3 cellular contexts compared by ENCODE assay signal in the genomic region with DNA sequence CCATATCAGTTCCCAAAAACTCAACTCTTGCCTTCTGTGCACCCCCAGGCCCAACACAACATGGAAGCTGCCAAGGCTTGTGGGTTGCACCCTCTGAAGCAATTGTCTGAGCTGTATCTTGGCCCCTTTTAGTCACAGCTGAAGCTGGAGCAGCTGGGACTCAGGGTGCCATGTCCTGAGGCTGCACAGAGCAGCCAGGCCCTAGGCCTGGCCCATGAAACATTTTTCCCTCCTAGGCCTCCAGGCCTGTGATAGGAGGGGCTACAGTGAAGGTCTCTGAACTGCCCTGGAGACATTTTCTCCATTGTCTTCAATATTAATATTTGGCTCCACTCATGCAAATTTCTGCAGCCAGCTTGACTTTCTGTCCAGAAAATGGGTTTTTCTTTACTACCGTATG.
TF ChIP-seq lines count a peak whose summit lies in the region.

No MANE protein-coding gene starts in this region.

TF ChIP-seq in A549, 52 proteins besides CTCF, POLR2A, EP300 and RAD21:
- TF ChIP-seq ZFP36 (IDR thresholded peaks at IDR 0.05; ENCODE audit: borderline replicate concordance, partially characterized antibody), result peak; percentile 94
- TF ChIP-seq, protein P1, sequence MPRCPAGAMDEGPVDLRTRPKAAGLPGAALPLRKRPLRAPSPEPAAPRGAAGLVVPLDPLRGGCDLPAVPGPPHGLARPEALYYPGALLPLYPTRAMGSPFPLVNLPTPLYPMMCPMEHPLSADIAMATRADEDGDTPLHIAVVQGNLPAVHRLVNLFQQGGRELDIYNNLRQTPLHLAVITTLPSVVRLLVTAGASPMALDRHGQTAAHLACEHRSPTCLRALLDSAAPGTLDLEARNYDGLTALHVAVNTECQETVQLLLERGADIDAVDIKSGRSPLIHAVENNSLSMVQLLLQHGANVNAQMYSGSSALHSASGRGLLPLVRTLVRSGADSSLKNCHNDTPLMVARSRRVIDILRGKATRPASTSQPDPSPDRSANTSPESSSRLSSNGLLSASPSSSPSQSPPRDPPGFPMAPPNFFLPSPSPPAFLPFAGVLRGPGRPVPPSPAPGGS (IDR thresholded peaks at IDR 0.05), result no peak
- no peak for TF ChIP-seq REST (IDR thresholded peaks at IDR 0.05)
- TF ChIP-seq BHLHE40 (IDR thresholded peaks at IDR 0.05; ENCODE audit: low read depth, low read length), result no peak
- no peak for TF ChIP-seq CBX8 (IDR thresholded peaks at IDR 0.05)
- TF ChIP-seq, protein P2, sequence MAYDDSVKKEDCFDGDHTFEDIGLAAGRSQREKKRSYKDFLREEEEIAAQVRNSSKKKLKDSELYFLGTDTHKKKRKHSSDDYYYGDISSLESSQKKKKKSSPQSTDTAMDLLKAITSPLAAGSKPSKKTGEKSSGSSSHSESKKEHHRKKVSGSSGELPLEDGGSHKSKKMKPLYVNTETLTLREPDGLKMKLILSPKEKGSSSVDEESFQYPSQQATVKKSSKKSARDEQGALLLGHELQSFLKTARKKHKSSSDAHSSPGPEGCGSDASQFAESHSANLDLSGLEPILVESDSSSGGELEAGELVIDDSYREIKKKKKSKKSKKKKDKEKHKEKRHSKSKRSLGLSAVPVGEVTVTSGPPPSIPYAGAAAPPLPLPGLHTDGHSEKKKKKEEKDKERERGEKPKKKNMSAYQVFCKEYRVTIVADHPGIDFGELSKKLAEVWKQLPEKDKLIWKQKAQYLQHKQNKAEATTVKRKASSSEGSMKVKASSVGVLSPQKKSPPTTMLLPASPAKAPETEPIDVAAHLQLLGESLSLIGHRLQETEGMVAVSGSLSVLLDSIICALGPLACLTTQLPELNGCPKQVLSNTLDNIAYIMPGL (CRISPR knock-in tag; IDR thresholded peaks at IDR 0.05; ENCODE audit: borderline replicate concordance), result no peak
- TF ChIP-seq, protein P3, sequence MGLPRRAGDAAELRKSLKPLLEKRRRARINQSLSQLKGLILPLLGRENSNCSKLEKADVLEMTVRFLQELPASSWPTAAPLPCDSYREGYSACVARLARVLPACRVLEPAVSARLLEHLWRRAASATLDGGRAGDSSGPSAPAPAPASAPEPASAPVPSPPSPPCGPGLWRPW (IDR thresholded peaks at IDR 0.05), result no peak
- TF ChIP-seq EHF (CRISPR knock-in tag; IDR thresholded peaks at IDR 0.05), result no peak

TF ChIP-seq in HEK293, 187 proteins besides CTCF, POLR2A, EP300 and RAD21:
- TF ChIP-seq ZNF292 (tag by site-specific recombination; IDR thresholded peaks at IDR 0.05; ENCODE audit: borderline replicate concordance, low read depth) (no peak), BCL11B (tag by site-specific recombination; IDR thresholded peaks at IDR 0.05; ENCODE audit: low read depth) (no peak), ZNF311 (tag by site-specific recombination; IDR thresholded peaks at IDR 0.05; ENCODE audit: borderline replicate concordance) (no peak), ZNF169 (tag by site-specific recombination; IDR thresholded peaks at IDR 0.05) (no peak), KLF16 (tag by site-specific recombination; IDR thresholded peaks at IDR 0.05) (no peak), ZNF585B (tag by site-specific recombination; IDR thresholded peaks at IDR 0.05) (peak; percentile 90), SETDB1 (IDR thresholded peaks at IDR 0.05; ENCODE audit: insufficient read length, low read length) (peak; percentile 83), TRIM28 (IDR thresholded peaks at IDR 0.05; ENCODE audit: borderline replicate concordance, low read length) (peak; percentile 59; the same call in 1 of the 2 replicates)

TF ChIP-seq in K562, 482 proteins besides CTCF, POLR2A, EP300 and RAD21:
- TF ChIP-seq ZFP36 (IDR thresholded peaks at IDR 0.05; ENCODE audit: low read depth, low read length, partially characterized antibody), result peak; percentile 74
- TF ChIP-seq, protein P4, sequence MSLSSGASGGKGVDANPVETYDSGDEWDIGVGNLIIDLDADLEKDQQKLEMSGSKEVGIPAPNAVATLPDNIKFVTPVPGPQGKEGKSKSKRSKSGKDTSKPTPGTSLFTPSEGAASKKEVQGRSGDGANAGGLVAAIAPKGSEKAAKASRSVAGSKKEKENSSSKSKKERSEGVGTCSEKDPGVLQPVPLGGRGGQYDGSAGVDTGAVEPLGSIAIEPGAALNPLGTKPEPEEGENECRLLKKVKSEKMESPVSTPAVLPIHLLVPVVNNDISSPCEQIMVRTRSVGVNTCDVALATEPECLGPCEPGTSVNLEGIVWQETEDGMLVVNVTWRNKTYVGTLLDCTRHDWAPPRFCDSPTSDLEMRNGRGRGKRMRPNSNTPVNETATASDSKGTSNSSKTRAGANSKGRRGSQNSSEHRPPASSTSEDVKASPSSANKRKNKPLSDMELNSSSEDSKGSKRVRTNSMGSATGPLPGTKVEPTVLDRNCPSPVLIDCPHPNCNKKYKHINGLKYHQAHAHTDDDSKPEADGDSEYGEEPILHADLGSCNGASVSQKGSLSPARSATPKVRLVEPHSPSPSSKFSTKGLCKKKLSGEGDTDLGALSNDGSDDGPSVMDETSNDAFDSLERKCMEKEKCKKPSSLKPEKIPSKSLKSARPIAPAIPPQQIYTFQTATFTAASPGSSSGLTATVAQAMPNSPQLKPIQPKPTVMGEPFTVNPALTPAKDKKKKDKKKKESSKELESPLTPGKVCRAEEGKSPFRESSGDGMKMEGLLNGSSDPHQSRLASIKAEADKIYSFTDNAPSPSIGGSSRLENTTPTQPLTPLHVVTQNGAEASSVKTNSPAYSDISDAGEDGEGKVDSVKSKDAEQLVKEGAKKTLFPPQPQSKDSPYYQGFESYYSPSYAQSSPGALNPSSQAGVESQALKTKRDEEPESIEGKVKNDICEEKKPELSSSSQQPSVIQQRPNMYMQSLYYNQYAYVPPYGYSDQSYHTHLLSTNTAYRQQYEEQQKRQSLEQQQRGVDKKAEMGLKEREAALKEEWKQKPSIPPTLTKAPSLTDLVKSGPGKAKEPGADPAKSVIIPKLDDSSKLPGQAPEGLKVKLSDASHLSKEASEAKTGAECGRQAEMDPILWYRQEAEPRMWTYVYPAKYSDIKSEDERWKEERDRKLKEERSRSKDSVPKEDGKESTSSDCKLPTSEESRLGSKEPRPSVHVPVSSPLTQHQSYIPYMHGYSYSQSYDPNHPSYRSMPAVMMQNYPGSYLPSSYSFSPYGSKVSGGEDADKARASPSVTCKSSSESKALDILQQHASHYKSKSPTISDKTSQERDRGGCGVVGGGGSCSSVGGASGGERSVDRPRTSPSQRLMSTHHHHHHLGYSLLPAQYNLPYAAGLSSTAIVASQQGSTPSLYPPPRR (CRISPR knock-in tag; IDR thresholded peaks at IDR 0.05; ENCODE audit: borderline replicate concordance), result no peak
